ENCODE assay signal across 17 cellular contexts in the genomic region with DNA sequence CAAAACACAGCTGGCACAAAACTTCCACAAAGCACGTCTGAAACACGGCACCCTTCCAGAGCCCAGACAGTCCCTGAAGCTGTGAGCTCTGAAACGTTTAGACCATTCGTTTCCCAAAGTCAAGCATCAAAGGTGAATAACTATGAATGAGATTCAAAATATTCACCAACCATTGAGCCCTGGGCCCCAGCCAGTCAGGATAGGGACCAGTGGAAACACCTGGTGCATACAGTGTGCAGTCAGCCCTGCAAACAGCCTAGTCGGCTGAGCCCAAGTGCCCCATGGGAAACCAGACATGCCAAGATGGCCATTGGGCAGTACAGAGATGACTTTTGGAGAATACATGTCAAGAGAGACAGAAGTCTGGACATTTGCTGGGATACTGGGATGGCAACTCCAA.
DNase-seq lines count a peak whose midpoint lies in the region; ATAC-seq and TF ChIP-seq lines count a peak whose summit lies in the region.
"Had no signal": no experiment of that assay in that cellular context is flagged by ENCODE, and none has a peak within 500 bp of the region (broad histone marks: within the 10 kb centered on the region; RNA-seq: fewer than 3 reads in every experiment).

No MANE protein-coding gene starts in this region.

- H3K27ac ChIP-seq in KOPT-K1 (ENCODE audit: low read depth, low read length, poor library complexity, severe bottlenecking) = peak overlapping the region; percentile 53
- no peak overlapping the region for H3K27ac ChIP-seq in endodermal cell (ENCODE audit: low read depth, low read length)
- no peak overlapping the region for H3K27ac ChIP-seq in tibial artery
- H3K27ac ChIP-seq: C4-2B, esophagus squamous epithelium, ovary, upper lobe of left lung had no signal

- no peak overlapping the region for H3K9ac ChIP-seq in endodermal cell (ENCODE audit: extremely low read depth, low read length, poor library complexity, severe bottlenecking)
- H3K9ac ChIP-seq: SK-N-SH had no signal

- peaks cover 72% of the 10 kb centered on the region for H3K36me3 Mint-ChIP-seq in activated naive CD8-positive, alpha-beta T cell treated with anti-CD3 and anti-CD28 coated beads, Interleukin-2, amount 50 U/mL, for 24 hours (ENCODE audit: low read depth)
- H3K36me3 Mint-ChIP-seq in activated naive CD8-positive, alpha-beta T cell treated with anti-CD3 and anti-CD28 coated beads for 36 hours = peaks cover 37% of the 10 kb centered on the region
- no peaks in the 10 kb centered on the region for H3K36me3 Mint-ChIP-seq in endodermal cell (ENCODE audit: low read depth)

- 80 to 84% methylated on average over 5 of the region's 5 CpGs for WGBS in endodermal cell (ENCODE audit: insufficient coverage in 1 of 2, insufficient read length in 1 of 2), 2 experiments

- H3K9me3 Mint-ChIP-seq in activated naive CD8-positive, alpha-beta T cell treated with anti-CD3 and anti-CD28 coated beads, Interleukin-2, amount 50 U/mL, for 24 hours = no peaks in the 10 kb centered on the region
- H3K9me3 Mint-ChIP-seq in activated naive CD8-positive, alpha-beta T cell treated with anti-CD3 and anti-CD28 coated beads for 36 hours = no peaks in the 10 kb centered on the region
- H3K9me3 Mint-ChIP-seq in endodermal cell = no peaks in the 10 kb centered on the region
- H3K9me3 Mint-ChIP-seq: activated naive CD8-positive, alpha-beta T cell treated with anti-CD3 and anti-CD28 coated beads, Interleukin-2, amount 10 ng/mL, durations not matched to agents 7 days and 5 days; dendritic cell treated with granulocyte-macrophage colony-stimulating factor and Interleukin-4, amounts not matched to agents 40 ng/mL and 50 ng/mL, for 4 days; nephron had no signal

- peak overlapping the region; percentile 36 for H3K27ac Mint-ChIP-seq in activated naive CD8-positive, alpha-beta T cell treated with anti-CD3 and anti-CD28 coated beads, Interleukin-2, amount 50 U/mL, for 24 hours
- no peak overlapping the region for H3K27ac Mint-ChIP-seq in activated naive CD8-positive, alpha-beta T cell treated with anti-CD3 and anti-CD28 coated beads for 36 hours
- no peak overlapping the region for H3K27ac Mint-ChIP-seq in endodermal cell
- H3K27ac Mint-ChIP-seq: activated naive CD8-positive, alpha-beta T cell treated with anti-CD3 and anti-CD28 coated beads, Interleukin-2, amount 10 ng/mL, durations not matched to agents 7 days and 5 days; dendritic cell treated with granulocyte-macrophage colony-stimulating factor and Interleukin-4, amounts not matched to agents 40 ng/mL and 50 ng/mL, for 4 days; nephron had no signal

- no peak for TF ChIP-seq CTCF in endodermal cell (conservative IDR thresholded peaks at IDR 0.05)
- TF ChIP-seq CTCF in tibial artery (IDR thresholded peaks at IDR 0.05) = no peak

- DNase-seq in activated naive CD8-positive, alpha-beta T cell treated with anti-CD3 and anti-CD28 coated beads, Interleukin-2, amount 50 U/mL, for 24 hours = no peak
- no peak for DNase-seq in activated naive CD8-positive, alpha-beta T cell treated with anti-CD3 and anti-CD28 coated beads for 36 hours
- peak; percentile 40 for DNase-seq in endodermal cell
- no peak for DNase-seq in tibial artery
- DNase-seq: esophagus squamous epithelium had no signal

- no peak overlapping the region for H3K4me3 Mint-ChIP-seq in activated naive CD8-positive, alpha-beta T cell treated with anti-CD3 and anti-CD28 coated beads, Interleukin-2, amount 50 U/mL, for 24 hours
- no peak overlapping the region for H3K4me3 Mint-ChIP-seq in activated naive CD8-positive, alpha-beta T cell treated with anti-CD3 and anti-CD28 coated beads for 36 hours
- H3K4me3 Mint-ChIP-seq in endodermal cell = no peak overlapping the region
- H3K4me3 Mint-ChIP-seq: activated naive CD8-positive, alpha-beta T cell treated with anti-CD3 and anti-CD28 coated beads, Interleukin-2, amount 10 ng/mL, durations not matched to agents 7 days and 5 days; dendritic cell treated with granulocyte-macrophage colony-stimulating factor and Interleukin-4, amounts not matched to agents 40 ng/mL and 50 ng/mL, for 4 days; nephron had no signal

- H3K4me1 ChIP-seq in endodermal cell (ENCODE audit: control insufficient read depth, insufficient read depth, low read length) (no peaks in the 10 kb centered on the region), tibial artery (peaks cover 0 to 6% (median 2%) of the 10 kb centered on the region in 4 donors)

- intact Hi-C loops in tibial artery (cut with DNase I; ENCODE audit: low total_unique reads) = loop anchor here (5.0 kb wide), 1 partner anchor 597 kb away; no protein-coding TSS in a partner anchor

- H3K36me3 ChIP-seq in KOPT-K1 (ENCODE audit: insufficient read depth, low read length) = peaks cover 66% of the 10 kb centered on the region
- no peaks in the 10 kb centered on the region for H3K36me3 ChIP-seq in endodermal cell (ENCODE audit: control insufficient read depth, insufficient read depth, low read length)
- no peaks in the 10 kb centered on the region for H3K36me3 ChIP-seq in tibial artery
- H3K36me3 ChIP-seq: ovary, upper lobe of left lung had no signal

- H3K27me3 ChIP-seq in endodermal cell (ENCODE audit: control insufficient read depth, insufficient read depth, low read length, poor library complexity, severe bottlenecking) (peaks cover 15% of the 10 kb centered on the region), tibial artery (no peaks in the 10 kb centered on the region)
- H3K27me3 ChIP-seq: esophagus squamous epithelium, ovary, upper lobe of left lung had no signal

- H3K9me3 ChIP-seq in KOPT-K1 (ENCODE audit: insufficient read depth, low read length, poor library complexity, severe bottlenecking) (no peaks in the 10 kb centered on the region), endodermal cell (ENCODE audit: control insufficient read depth, low read length) (no peaks in the 10 kb centered on the region), tibial artery (no peaks in the 10 kb centered on the region)
- H3K9me3 ChIP-seq: esophagus squamous epithelium, mucosa of descending colon, ovary, SK-N-SH, upper lobe of left lung had no signal

- H3K4me3 ChIP-seq in endodermal cell (ENCODE audit: low read length) = no peak overlapping the region
- H3K4me3 ChIP-seq in tibial artery = no peak overlapping the region
- H3K4me3 ChIP-seq: esophagus squamous epithelium, lung, mucosa of descending colon, ovary, upper lobe of left lung had no signal

- no peaks in the 10 kb centered on the region for H3K27me3 Mint-ChIP-seq in activated naive CD8-positive, alpha-beta T cell treated with anti-CD3 and anti-CD28 coated beads, Interleukin-2, amount 50 U/mL, for 24 hours
- no peaks in the 10 kb centered on the region for H3K27me3 Mint-ChIP-seq in activated naive CD8-positive, alpha-beta T cell treated with anti-CD3 and anti-CD28 coated beads for 36 hours
- peaks cover 9% of the 10 kb centered on the region for H3K27me3 Mint-ChIP-seq in endodermal cell (ENCODE audit: insufficient read depth)
- H3K27me3 Mint-ChIP-seq: activated naive CD8-positive, alpha-beta T cell treated with anti-CD3 and anti-CD28 coated beads, Interleukin-2, amount 10 ng/mL, durations not matched to agents 7 days and 5 days; dendritic cell treated with granulocyte-macrophage colony-stimulating factor and Interleukin-4, amounts not matched to agents 40 ng/mL and 50 ng/mL, for 4 days had no signal

- no peak for ATAC-seq in activated naive CD8-positive, alpha-beta T cell treated with anti-CD3 and anti-CD28 coated beads, Interleukin-2, amount 50 U/mL, for 24 hours
- ATAC-seq in HG02885 (IDR thresholded peaks at IDR 0.05; ENCODE audit: poor library complexity, unreplicated experiment) = no peak
- ATAC-seq in GM21786 (IDR thresholded peaks at IDR 0.05; ENCODE audit: unreplicated experiment) = no peak

- H3K4me1 Mint-ChIP-seq in activated naive CD8-positive, alpha-beta T cell treated with anti-CD3 and anti-CD28 coated beads, Interleukin-2, amount 50 U/mL, for 24 hours = peaks cover 75% of the 10 kb centered on the region
- peaks cover 33% of the 10 kb centered on the region for H3K4me1 Mint-ChIP-seq in activated naive CD8-positive, alpha-beta T cell treated with anti-CD3 and anti-CD28 coated beads for 36 hours
- H3K4me1 Mint-ChIP-seq in endodermal cell = no peaks in the 10 kb centered on the region
